In the genomic region with DNA sequence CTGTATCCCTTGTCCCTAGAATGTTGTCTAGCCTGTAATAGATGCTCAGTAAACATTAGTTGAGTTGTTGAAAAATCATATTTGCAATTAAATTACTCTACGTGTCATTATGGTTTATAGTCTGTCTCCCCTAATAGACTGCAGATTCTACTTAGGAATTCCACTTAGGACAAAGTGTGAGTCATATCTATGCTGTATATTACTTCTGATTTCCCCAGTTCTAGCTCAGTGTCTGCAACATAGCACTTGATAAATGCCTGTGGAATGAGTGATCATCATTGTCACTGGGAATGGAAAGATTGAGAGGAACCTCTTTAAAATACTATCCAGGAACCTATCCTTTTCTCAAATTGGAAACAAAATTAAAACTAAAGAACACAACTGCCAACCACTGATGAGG, we compare ENCODE assay signal across 27 cellular contexts.
DNase-seq lines count a peak whose midpoint lies in the region; ATAC-seq, FAIRE-seq and TF ChIP-seq lines count a peak whose summit lies in the region.
"Had no signal": no experiment of that assay in that cellular context is flagged by ENCODE, and none has a peak within 500 bp of the region (broad histone marks: within the 10 kb centered on the region; RNA-seq: fewer than 3 reads in every experiment).

No MANE protein-coding gene starts in this region.

- POLR2A ChIA-PET in activated CD4-positive, alpha-beta T cell treated with anti-CD3 and anti-CD28 coated beads for 36 hours (lab: Charles Lee), result interaction anchor here (0.8 kb wide), 1 partner anchor 310 kb away, joined by 3 read pairs; no protein-coding TSS in a partner anchor

- H3K4me1 Mint-ChIP-seq in HFFc6 (ENCODE audit: low read depth), result peaks cover 43% of the 10 kb centered on the region
- no peaks in the 10 kb centered on the region for H3K4me1 Mint-ChIP-seq in activated CD4-positive, alpha-beta T cell treated with anti-CD3 and anti-CD28 coated beads for 36 hours
- H3K4me1 Mint-ChIP-seq in effector memory CD8-positive, alpha-beta T cell (ENCODE audit: low read depth in 2 of 2), result no peaks in the 10 kb centered on the region
- H3K4me1 Mint-ChIP-seq: naive thymus-derived CD4-positive, alpha-beta T cell had no signal

- no peak overlapping the region for H3K9ac ChIP-seq in adipocyte (ENCODE audit: low read length)
- H3K9ac ChIP-seq: KMS-11 had no signal

- H3K27me3 Mint-ChIP-seq in HFFc6 (ENCODE audit: insufficient read depth), result peaks cover 1% of the 10 kb centered on the region; the same call in 1 of the 2 replicates
- H3K27me3 Mint-ChIP-seq in activated CD4-positive, alpha-beta T cell treated with anti-CD3 and anti-CD28 coated beads for 36 hours, result peaks cover 4% of the 10 kb centered on the region
- H3K27me3 Mint-ChIP-seq in effector memory CD8-positive, alpha-beta T cell, result no peaks in the 10 kb centered on the region

- no peak overlapping the region for H3K4me3 ChIP-seq in AG09309 (ENCODE audit: control insufficient read depth, low read depth, low read length)
- no peak overlapping the region for H3K4me3 ChIP-seq in adipocyte (ENCODE audit: low read length)
- H3K4me3 ChIP-seq: tibial artery had no signal

- CTCF ChIA-PET in activated CD4-positive, alpha-beta T cell treated with anti-CD3 and anti-CD28 coated beads for 36 hours (lab: Charles Lee), result no interaction called here

- no peaks in the 10 kb centered on the region for H3K9me3 Mint-ChIP-seq in HFFc6
- no peaks in the 10 kb centered on the region for H3K9me3 Mint-ChIP-seq in activated CD4-positive, alpha-beta T cell treated with anti-CD3 and anti-CD28 coated beads for 36 hours (ENCODE audit: low read depth)
- H3K9me3 Mint-ChIP-seq in effector memory CD8-positive, alpha-beta T cell, result peaks cover 6 to 21% of the 10 kb centered on the region in 2 donors

- peaks cover 8% of the 10 kb centered on the region for H3K9me3 ChIP-seq in adipocyte (ENCODE audit: control insufficient read depth, low read length)

- DNase-seq in AG09309 (ENCODE audit: low read depth) (peak; percentile 73), HFFc6 (peak; percentile 83), adipocyte (ENCODE audit: low read depth) (peak; percentile 30), iris pigment epithelial cell (ENCODE audit: low read depth) (peak; percentile 12), H54 (ENCODE audit: insufficient read length, low spot score) (no peak)
- DNase-seq in activated CD4-positive, alpha-beta T cell treated with anti-CD3 and anti-CD28 coated beads for 36 hours, result no peak
- no peak for DNase-seq in effector memory CD8-positive, alpha-beta T cell
- DNase-seq: activated CD4-positive, alpha-beta T cell treated with anti-CD3 and anti-CD28 coated beads for 1 hour; activated CD8-positive, alpha-beta memory T cell treated with anti-CD3 and anti-CD28 coated beads for 24 hours; activated naive CD4-positive, alpha-beta T cell; activated T-cell treated with anti-CD3 and anti-CD28 coated beads, Interleukin-2, amount 50 U/mL, for 24 hours; anterior cingulate cortex; CD4-positive, alpha-beta T cell; HCEC 1CT; head of caudate nucleus; naive thymus-derived CD4-positive, alpha-beta T cell; NCI-H1694; NCI-H2171 treated with DMSO at 0.1 percent for 48 hours; NCI-H526; occipital lobe; stimulated activated CD4-positive, alpha-beta T cell treated with anti-CD3 and anti-CD28 coated beads, Interleukin-4, amount 100 ng/mL, for 24 hours; stimulated activated naive CD4-positive, alpha-beta T cell treated with Interleukin-2 at 50 U/mL for 16 hours; tibial artery had no signal

- TF ChIP-seq CTCF in AG09309 (IDR thresholded peaks at IDR 0.05; ENCODE audit: control insufficient read depth, insufficient read depth, low read depth, low read length, missing control alignments) (no peak), HFFc6 (IDR thresholded peaks at IDR 0.05) (no peak)

- H3K36me3 ChIP-seq in adipocyte (ENCODE audit: control insufficient read depth, insufficient read depth, low read length, severe bottlenecking), result no peaks in the 10 kb centered on the region
- H3K36me3 ChIP-seq: tibial artery had no signal

- no peaks in the 10 kb centered on the region for H3K27me3 ChIP-seq in adipocyte (replicated peaks; ENCODE audit: control insufficient read depth, insufficient read depth, low read length)
- H3K27me3 ChIP-seq: tibial artery had no signal

- H3K36me3 Mint-ChIP-seq in HFFc6 (ENCODE audit: low read depth), result no peaks in the 10 kb centered on the region
- no peaks in the 10 kb centered on the region for H3K36me3 Mint-ChIP-seq in activated CD4-positive, alpha-beta T cell treated with anti-CD3 and anti-CD28 coated beads for 36 hours (ENCODE audit: low read depth)
- H3K36me3 Mint-ChIP-seq in effector memory CD8-positive, alpha-beta T cell (ENCODE audit: insufficient read depth), result no peaks in the 10 kb centered on the region
- H3K36me3 Mint-ChIP-seq: naive thymus-derived CD4-positive, alpha-beta T cell had no signal

- H3K4me3 Mint-ChIP-seq in HFFc6, result no peak overlapping the region
- H3K4me3 Mint-ChIP-seq in activated CD4-positive, alpha-beta T cell treated with anti-CD3 and anti-CD28 coated beads for 36 hours, result no peak overlapping the region
- no peak overlapping the region for H3K4me3 Mint-ChIP-seq in effector memory CD8-positive, alpha-beta T cell
- H3K4me3 Mint-ChIP-seq: activated T-cell treated with anti-CD3 and anti-CD28 coated beads, Interleukin-2, amount 50 U/mL, for 24 hours; CD4-positive, alpha-beta T cell; naive thymus-derived CD4-positive, alpha-beta T cell had no signal

- TF ChIP-seq POLR2A in H54 (IDR thresholded peaks at IDR 0.05; ENCODE audit: low read depth, low read length), result no peak

- no peak for ATAC-seq in activated CD4-positive, alpha-beta T cell treated with anti-CD3 and anti-CD28 coated beads for 36 hours
- ATAC-seq in effector memory CD8-positive, alpha-beta T cell (replicated peaks), result no peak
- no peak for ATAC-seq in HG02798 (IDR thresholded peaks at IDR 0.05; ENCODE audit: poor library complexity, unreplicated experiment)
- ATAC-seq: left lobe of liver; naive thymus-derived CD4-positive, alpha-beta T cell had no signal

- intact Hi-C loops in activated CD4-positive, alpha-beta T cell treated with anti-CD3 and anti-CD28 coated beads for 36 hours (cut with DNase I, micrococcal nuclease), result no loop called here

- H3K4me1 ChIP-seq in adipocyte (ENCODE audit: control insufficient read depth, insufficient read depth, low read length), result peaks cover 16% of the 10 kb centered on the region

- no peak for FAIRE-seq in H54 (lab: Jason Lieb, UNC)
- FAIRE-seq: G401.6 had no signal

- peak overlapping the region; percentile 53 for H3K27ac Mint-ChIP-seq in HFFc6
- H3K27ac Mint-ChIP-seq in activated CD4-positive, alpha-beta T cell treated with anti-CD3 and anti-CD28 coated beads for 36 hours, result no peak overlapping the region
- H3K27ac Mint-ChIP-seq in effector memory CD8-positive, alpha-beta T cell, result no peak overlapping the region
- H3K27ac Mint-ChIP-seq: activated T-cell treated with anti-CD3 and anti-CD28 coated beads, Interleukin-2, amount 50 U/mL, for 24 hours; CD4-positive, alpha-beta T cell; naive thymus-derived CD4-positive, alpha-beta T cell had no signal

Comparison
In these comparisons a context has a peak if more than half of its experiments do, and no peak if none do; other contexts are left out.
1. DNase-seq: peak in AG09309 (single experiment), HFFc6 (single experiment), adipocyte (single experiment) and iris pigment epithelial cell (single experiment); none in activated CD4-positive, alpha-beta T cell treated with anti-CD3 and anti-CD28 coated beads for 36 hours (single experiment), effector memory CD8-positive, alpha-beta T cell (0 of 3) and H54 (single experiment).